In genomic region chr11:119726585-119727522, GRCh38 we compare ENCODE assay signal across 8 cellular contexts.
DNase-seq lines count a peak whose midpoint lies in the region; ATAC-seq and TF ChIP-seq lines count a peak whose summit lies in the region.

No MANE protein-coding gene starts in this region.

- H3K4me3 ChIP-seq in AG09309 (ENCODE audit: control insufficient read depth, low read depth, low read length): peak overlapping the region; percentile 64
- peak overlapping the region; percentile 78 for H3K4me3 ChIP-seq in HUES48 (ENCODE audit: low read depth, low read length)
- H3K4me3 ChIP-seq in choroid plexus epithelial cell (ENCODE audit: low read depth, low read length): peak overlapping the region; percentile 63
- peak overlapping the region; percentile 55 to 77 for H3K4me3 ChIP-seq in muscle layer of colon (ENCODE audit: low read depth in 1 of 2, low read length in 2 of 2)

- ATAC-seq in stimulated activated naive CD8-positive, alpha-beta T cell treated with anti-CD3 and anti-CD28 coated beads, Interleukin-15, Interleukin-2, amounts not matched to agents 100 U/mL and 50 U/mL, for 24 hours: no peak
- ATAC-seq in HG03442 (IDR thresholded peaks at IDR 0.05; ENCODE audit: unreplicated experiment): no peak

- H3K9me3 ChIP-seq in HUES48 (ENCODE audit: control insufficient read depth, insufficient read depth, low read length) (no peaks in the 10 kb centered on the region), muscle layer of colon (ENCODE audit: low read length) (no peaks in the 10 kb centered on the region)

- DNase-seq in AG09309 (ENCODE audit: low read depth): no peak
- no peak for DNase-seq in choroid plexus epithelial cell (ENCODE audit: low read depth)
- no peak for DNase-seq in stimulated activated naive CD8-positive, alpha-beta T cell treated with anti-CD3 and anti-CD28 coated beads, Interleukin-15, Interleukin-2, amounts not matched to agents 100 U/mL and 50 U/mL, for 24 hours
- DNase-seq in NOMO-1 treated with dmso at 0.1 percent for 144 hours (lab: John Stamatoyannopoulos, UW; ENCODE audit: unreplicated experiment): no peak
- no peak for DNase-seq in NCI-H1048 (lab: John Stamatoyannopoulos, UW)

- H3K36me3 ChIP-seq in HUES48 (ENCODE audit: control insufficient read depth, insufficient read depth, low read length) (no peaks in the 10 kb centered on the region), muscle layer of colon (ENCODE audit: insufficient read depth, low read length) (no peaks in the 10 kb centered on the region)

- TF ChIP-seq CTCF in AG09309 (IDR thresholded peaks at IDR 0.05; ENCODE audit: control insufficient read depth, insufficient read depth, low read depth, low read length, missing control alignments): no peak
- no peak for TF ChIP-seq CTCF in choroid plexus epithelial cell (conservative IDR thresholded peaks at IDR 0.05; ENCODE audit: low read depth, low read length)

- H3K9ac ChIP-seq in HUES48 (ENCODE audit: low read depth, low read length) (no peak overlapping the region), muscle layer of colon (ENCODE audit: low read length) (no peak overlapping the region)

- H3K4me1 ChIP-seq in HUES48 (ENCODE audit: control insufficient read depth, insufficient read depth, low read length) (peaks cover 36% of the 10 kb centered on the region), muscle layer of colon (ENCODE audit: insufficient read depth, low read length) (peaks cover 20% of the 10 kb centered on the region)

- H3K27me3 ChIP-seq in HUES48 (ENCODE audit: control insufficient read depth, insufficient read depth, low read length) (peaks cover 15% of the 10 kb centered on the region; the same call in 1 of the 2 replicates), muscle layer of colon (ENCODE audit: control insufficient read depth in 1 of 2, insufficient read depth in 2 of 2, low read length in 2 of 2) (no peaks in the 10 kb centered on the region)

- H3K27ac ChIP-seq in HUES48 (ENCODE audit: low read depth, low read length) (peak overlapping the region; percentile 62), muscle layer of colon (ENCODE audit: low read depth, low read length) (no peak overlapping the region)
